ENCODE assay signal across 18 cellular contexts in the genomic region with DNA sequence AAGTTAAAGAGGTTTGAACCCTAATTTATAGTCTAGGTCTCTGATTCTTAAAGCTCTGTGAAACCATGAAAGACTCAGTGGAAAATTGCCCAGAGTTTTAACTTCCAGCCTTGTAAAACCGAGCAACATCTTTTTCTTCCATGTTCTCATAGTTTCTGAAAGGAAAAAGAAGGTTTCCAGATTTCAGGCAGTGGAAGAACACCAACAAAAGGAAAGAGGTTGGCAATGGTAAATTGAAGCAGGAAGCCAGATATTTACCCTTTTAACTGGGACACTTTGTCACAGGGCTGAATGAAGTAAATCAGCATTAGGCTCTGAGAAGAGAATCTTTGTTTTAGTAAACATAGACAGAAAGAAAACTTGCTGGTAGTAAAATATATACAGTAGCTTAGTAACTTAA.
DNase-seq lines count a peak whose midpoint lies in the region; ATAC-seq, FAIRE-seq and TF ChIP-seq lines count a peak whose summit lies in the region.
"Had no signal": no experiment of that assay in that cellular context is flagged by ENCODE, and none has a peak within 500 bp of the region (broad histone marks: within the 10 kb centered on the region; RNA-seq: fewer than 3 reads in every experiment).

No MANE protein-coding gene starts in this region.

- H3K36me3 ChIP-seq in SK-N-MC (ENCODE audit: insufficient read depth, low read length) (no peaks in the 10 kb centered on the region), H1 (ENCODE audit: control insufficient read depth in 2 of 4, insufficient read depth in 4 of 4, low read length in 3 of 4) (peaks cover 0 to 5% (median 0%) of the 10 kb centered on the region in 4 experiments; a peak in 2 of 8 replicates), MG63 (no peaks in the 10 kb centered on the region)
- H3K36me3 ChIP-seq: HAP-1 had no signal

- no peak for TF ChIP-seq CTCF in H1 (IDR thresholded peaks at IDR 0.05; ENCODE audit: control extremely low read depth in 1 of 3, insufficient read depth in 1 of 3, low read depth in 1 of 3, low read length in 3 of 3)

- H3K14ac ChIP-seq in H1 (ENCODE audit: insufficient read length): no peak overlapping the region

- H2BK120ac ChIP-seq in H1 (replicated peaks; ENCODE audit: low read depth, low read length): no peak overlapping the region

- H3K4ac ChIP-seq in H1 (replicated peaks; ENCODE audit: insufficient read length, low read depth, low read length): no peak overlapping the region

- no peaks in the 10 kb centered on the region for H3K79me2 ChIP-seq in H1 (ENCODE audit: control insufficient read depth in 1 of 2, insufficient read depth in 2 of 2, low read length in 2 of 2)

- POLR2A ChIA-PET in H1 (lab: Charles Lee; ENCODE audit: partially characterized antibody): no interaction called here

- no peak for TF ChIP-seq RAD21 in H1 (IDR thresholded peaks at IDR 0.05 in 1 of 2, conservative IDR thresholded peaks at IDR 0.05 in 1 of 2; ENCODE audit: low read depth in 2 of 2, low read length in 2 of 2)

- no peak for DNase-seq in SK-N-MC (ENCODE audit: low read depth, low spot score)
- no peak for DNase-seq in H1 (ENCODE audit: low read depth in 1 of 2, low spot score in 2 of 2)
- peak; percentile 75 for DNase-seq in medulla oblongata (ENCODE audit: extremely low spot score)
- DNase-seq in putamen (ENCODE audit: low spot score): peak; percentile 52
- no peak for DNase-seq in LoVo (ENCODE audit: low spot score)
- DNase-seq in central memory CD4-positive, alpha-beta T cell: no peak
- no peak for DNase-seq in MG63
- DNase-seq: ACHN; CD4-positive, alpha-beta T cell; DMS153; DMS79; GF-D8; GOT3 had no signal

- H3K4me1 ChIP-seq in H1 (replicated peaks in 1 of 4; ENCODE audit: control insufficient read depth in 3 of 4, insufficient read depth in 4 of 4, low read length in 3 of 4): 0 out of 7 replicates have a peak, but pooled peaks cover 0 to 2% (median 0%) of the 10 kb centered on the region in 4 experiments

- no peak for ATAC-seq in HG02763 (IDR thresholded peaks at IDR 0.05; ENCODE audit: unreplicated experiment)

- H4K91ac ChIP-seq in H1 (replicated peaks; ENCODE audit: insufficient read length, low read length): no peak overlapping the region

- no peak overlapping the region for H3K4me2 ChIP-seq in H1 (ENCODE audit: insufficient read depth in 1 of 2, low read depth in 2 of 2, low read length in 2 of 2)

- H3K18ac ChIP-seq in H1 (ENCODE audit: extremely low read depth, low read length): no peak overlapping the region

- no peak overlapping the region for H4K8ac ChIP-seq in H1 (ENCODE audit: extremely low read depth, insufficient read depth, low read length)

- no peak overlapping the region for H2AK5ac ChIP-seq in H1 (ENCODE audit: low read depth, low read length)

- H2BK20ac ChIP-seq in H1 (ENCODE audit: low read length): no peak overlapping the region

- H3K9me3 ChIP-seq in SK-N-MC (ENCODE audit: low read depth, low read length) (peaks cover 2% of the 10 kb centered on the region; the same call in 1 of the 2 replicates), H1 (ENCODE audit: insufficient read depth in 2 of 2, low read depth in 1 of 2, low read length in 1 of 2) (peaks cover 3 to 12% of the 10 kb centered on the region in 2 experiments; a peak in 3 of 4 replicates), MG63 (peaks cover 20% of the 10 kb centered on the region)

- H2BK12ac ChIP-seq in H1 (ENCODE audit: low read depth, low read length): no peak overlapping the region

- FAIRE-seq in H1 (lab: Jason Lieb, UNC): no peak
- FAIRE-seq: A204.1 had no signal

- H3K23me2 ChIP-seq in H1 (ENCODE audit: low read depth, low read length): no peaks in the 10 kb centered on the region

- no peak overlapping the region for H2BK15ac ChIP-seq in H1 (ENCODE audit: low read length)

- H2BK5ac ChIP-seq in H1 (ENCODE audit: low read depth, low read length): no peak overlapping the region

- no peak for TF ChIP-seq POLR2A in H1 (IDR thresholded peaks at IDR 0.05; ENCODE audit: control extremely low read depth in 1 of 2, low read depth in 2 of 2, low read length in 2 of 2)

- H3K27me3 ChIP-seq in H1 (replicated peaks in 1 of 4; ENCODE audit: control insufficient read depth in 3 of 4, extremely low read depth in 1 of 4, insufficient read depth in 3 of 4, low read length in 3 of 4) (no peaks in the 10 kb centered on the region), MG63 (no peaks in the 10 kb centered on the region)

- H4K5ac ChIP-seq in H1 (ENCODE audit: insufficient read length, low read depth, low read length): no peak overlapping the region

- no peak overlapping the region for H3K23ac ChIP-seq in H1 (ENCODE audit: insufficient read length)

- H3K79me1 ChIP-seq in H1 (ENCODE audit: low read depth, low read length): no peaks in the 10 kb centered on the region

- no peaks in the 10 kb centered on the region for H4K20me1 ChIP-seq in H1 (replicated peaks in 1 of 2; ENCODE audit: control insufficient read depth in 1 of 2, insufficient read depth in 2 of 2, low read length in 2 of 2)

- no peak for TF ChIP-seq EP300 in H1 (IDR thresholded peaks at IDR 0.05; ENCODE audit: borderline replicate concordance in 1 of 2, low read depth in 2 of 2, low read length in 2 of 2)

- H2AFZ ChIP-seq in H1 (ENCODE audit: low read length): peak overlapping the region; percentile 82; the same call in 1 of the 2 replicates

- H3K9ac ChIP-seq in SK-N-MC (ENCODE audit: insufficient read length) (no peak overlapping the region), H1 (replicated peaks in 1 of 4; ENCODE audit: extremely low read depth in 1 of 4, low read depth in 3 of 4, low read length in 3 of 4) (no peak overlapping the region)

- no peak overlapping the region for H3K56ac ChIP-seq in H1 (replicated peaks; ENCODE audit: insufficient read length, low read depth, low read length)

- H3K27ac ChIP-seq in SK-N-MC: 0 out of 2 replicates have a peak overlapping the region, but pooled peaks have one; percentile 19
- no peak overlapping the region for H3K27ac ChIP-seq in H1 (ENCODE audit: low read depth, low read length)
- H3K27ac ChIP-seq: C4-2B, HL-60 had no signal

- 72% methylated on average over 1 of the region's 1 CpG; no CpG with 5 or more reads in 1 of the 2 experiments for WGBS in H1 (ENCODE audit: extremely low coverage in 1 of 2, insufficient coverage in 1 of 2, insufficient read length in 1 of 2, insufficient replicate concordance in 2 of 2, low coverage in 1 of 2, low lambda C conversion rate in 2 of 2, missing lambda C conversion rate in 1 of 2), 2 experiments

- CTCF ChIA-PET in H1 (lab: Charles Lee; ENCODE audit: partially characterized antibody): interaction anchor here (0.6 kb wide), 1 partner anchor 126 kb away, joined by 5 read pairs; no protein-coding TSS in a partner anchor

- H3K4me3 ChIP-seq in SK-N-MC (no peak overlapping the region), H1 (ENCODE audit: extremely low read depth in 1 of 4, insufficient read depth in 2 of 4, low read depth in 3 of 4, low read length in 4 of 4) (no peak overlapping the region), MG63 (no peak overlapping the region)
- H3K4me3 ChIP-seq: HAP-1 had no signal

TF ChIP-seq in H1, 55 proteins besides CTCF, POLR2A, EP300 and RAD21 (continues in another document):
- no peak for TF ChIP-seq FOSL1 (IDR thresholded peaks at IDR 0.05; ENCODE audit: insufficient read depth, low read depth, low read length)
- TF ChIP-seq, protein P1, sequence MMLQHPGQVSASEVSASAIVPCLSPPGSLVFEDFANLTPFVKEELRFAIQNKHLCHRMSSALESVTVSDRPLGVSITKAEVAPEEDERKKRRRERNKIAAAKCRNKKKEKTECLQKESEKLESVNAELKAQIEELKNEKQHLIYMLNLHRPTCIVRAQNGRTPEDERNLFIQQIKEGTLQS (IDR thresholded peaks at IDR 0.05; ENCODE audit: insufficient read depth, low read depth, low read length): no peak
- TF ChIP-seq EZH2 (IDR thresholded peaks at IDR 0.05; ENCODE audit: low read depth, low read length, severe bottlenecking): no peak
- TF ChIP-seq CHD2 (IDR thresholded peaks at IDR 0.05; ENCODE audit: low read length): no peak
- no peak for TF ChIP-seq POLR2AphosphoS5 (IDR thresholded peaks at IDR 0.05; ENCODE audit: low read depth, low read length)
- TF ChIP-seq RXRA (IDR thresholded peaks at IDR 0.05; ENCODE audit: insufficient read depth, low read depth, low read length): no peak
- TF ChIP-seq SIRT6 (IDR thresholded peaks at IDR 0.05; ENCODE audit: low read length): no peak
- no peak for TF ChIP-seq EGR1 (IDR thresholded peaks at IDR 0.05; ENCODE audit: borderline replicate concordance, low read depth, low read length)
- TF ChIP-seq, protein P2, sequence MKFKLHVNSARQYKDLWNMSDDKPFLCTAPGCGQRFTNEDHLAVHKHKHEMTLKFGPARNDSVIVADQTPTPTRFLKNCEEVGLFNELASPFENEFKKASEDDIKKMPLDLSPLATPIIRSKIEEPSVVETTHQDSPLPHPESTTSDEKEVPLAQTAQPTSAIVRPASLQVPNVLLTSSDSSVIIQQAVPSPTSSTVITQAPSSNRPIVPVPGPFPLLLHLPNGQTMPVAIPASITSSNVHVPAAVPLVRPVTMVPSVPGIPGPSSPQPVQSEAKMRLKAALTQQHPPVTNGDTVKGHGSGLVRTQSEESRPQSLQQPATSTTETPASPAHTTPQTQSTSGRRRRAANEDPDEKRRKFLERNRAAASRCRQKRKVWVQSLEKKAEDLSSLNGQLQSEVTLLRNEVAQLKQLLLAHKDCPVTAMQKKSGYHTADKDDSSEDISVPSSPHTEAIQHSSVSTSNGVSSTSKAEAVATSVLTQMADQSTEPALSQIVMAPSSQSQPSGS (IDR thresholded peaks at IDR 0.05; ENCODE audit: low read length): no peak
- no peak for TF ChIP-seq ASH2L (IDR thresholded peaks at IDR 0.05; ENCODE audit: low read length)
- TF ChIP-seq RBBP5 (IDR thresholded peaks at IDR 0.05; ENCODE audit: borderline replicate concordance, low read depth, low read length): no peak
- TF ChIP-seq, protein P3, sequence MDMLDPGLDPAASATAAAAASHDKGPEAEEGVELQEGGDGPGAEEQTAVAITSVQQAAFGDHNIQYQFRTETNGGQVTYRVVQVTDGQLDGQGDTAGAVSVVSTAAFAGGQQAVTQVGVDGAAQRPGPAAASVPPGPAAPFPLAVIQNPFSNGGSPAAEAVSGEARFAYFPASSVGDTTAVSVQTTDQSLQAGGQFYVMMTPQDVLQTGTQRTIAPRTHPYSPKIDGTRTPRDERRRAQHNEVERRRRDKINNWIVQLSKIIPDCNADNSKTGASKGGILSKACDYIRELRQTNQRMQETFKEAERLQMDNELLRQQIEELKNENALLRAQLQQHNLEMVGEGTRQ (IDR thresholded peaks at IDR 0.05; ENCODE audit: low read length): no peak
- no peak for TF ChIP-seq PHF8 (conservative IDR thresholded peaks at IDR 0.05; ENCODE audit: low read depth, low read length)

Comparison
In these comparisons a context has a peak if more than half of its experiments do, and no peak if none do; other contexts are left out.
1. DNase-seq: peak in medulla oblongata (single experiment) and putamen (single experiment); none in SK-N-MC (single experiment), H1 (0 of 2), LoVo (single experiment), central memory CD4-positive, alpha-beta T cell (single experiment) and MG63 (single experiment).